ENCODE assay signal across 8 cellular contexts in genomic region chr4:168796362-168797106, GRCh38.
DNase-seq lines count a peak whose midpoint lies in the region; ATAC-seq, FAIRE-seq and TF ChIP-seq lines count a peak whose summit lies in the region.
"Had no signal": no experiment of that assay in that cellular context is flagged by ENCODE, and none has a peak within 500 bp of the region (broad histone marks: within the 10 kb centered on the region; RNA-seq: fewer than 3 reads in every experiment).

No MANE protein-coding gene starts in this region.

- TF ChIP-seq CTCF in LNCaP clone FGC (IDR thresholded peaks at IDR 0.05; ENCODE audit: control insufficient read depth, extremely low read depth, insufficient read depth) (no peak), bronchial epithelial cell (IDR thresholded peaks at IDR 0.05; ENCODE audit: insufficient read depth, low read length, severe bottlenecking) (no peak), uterus (IDR thresholded peaks at IDR 0.05) (no peak)

- H3K36me3 ChIP-seq in bronchial epithelial cell (ENCODE audit: control insufficient read depth, insufficient read depth, low read length), result no peaks in the 10 kb centered on the region
- no peaks in the 10 kb centered on the region for H3K36me3 ChIP-seq in uterus

- DNase-seq in LNCaP clone FGC (ENCODE audit: low read depth) (peak; percentile 52), bronchial epithelial cell (ENCODE audit: low read depth) (peak; percentile 81), left lobe of liver (ENCODE audit: low spot score) (no peak), uterus (no peak), pons (ENCODE audit: low spot score) (no peak)
- DNase-seq: natural killer cell had no signal

- H3K27me3 ChIP-seq in bronchial epithelial cell (ENCODE audit: control insufficient read depth, insufficient read depth, low read length) (no peaks in the 10 kb centered on the region), uterus (no peaks in the 10 kb centered on the region)

- intact Hi-C loops in uterus (cut with DNase I; ENCODE audit: low total_unique reads), result no loop called here

- no peaks in the 10 kb centered on the region for H3K4me1 ChIP-seq in uterus

- ATAC-seq in left lobe of liver, result peak; percentile 95
- ATAC-seq in GM21717 (IDR thresholded peaks at IDR 0.05; ENCODE audit: unreplicated experiment), result no peak
- no peak for ATAC-seq in activated CD4-positive, CD25-positive, alpha-beta regulatory T cell treated with anti-CD3 and anti-CD28 coated beads, Interleukin-2, amount 50 U/mL, for 24 hours

- peak overlapping the region; percentile 64 to 72 for H3K27ac ChIP-seq in uterus

- no peaks in the 10 kb centered on the region for H3K9me3 ChIP-seq in uterus

- H3K4me3 ChIP-seq in LNCaP clone FGC (ENCODE audit: low read depth, low read length), result no peak overlapping the region
- H3K4me3 ChIP-seq in bronchial epithelial cell (ENCODE audit: low read depth, low read length), result no peak overlapping the region
- no peak overlapping the region for H3K4me3 ChIP-seq in uterus

- FAIRE-seq in bronchial epithelial cell (lab: Jason Lieb, UNC), result no peak

- TF ChIP-seq POLR2A in uterus (IDR thresholded peaks at IDR 0.05), result no peak

Comparison
In these comparisons a context has a peak if more than half of its experiments do, and no peak if none do; other contexts are left out.
1. DNase-seq: peak in LNCaP clone FGC (single experiment) and bronchial epithelial cell (single experiment); none in left lobe of liver (single experiment), uterus (0 of 2) and pons (single experiment).